ENCODE assay signal across 1 cellular context in the genomic region with DNA sequence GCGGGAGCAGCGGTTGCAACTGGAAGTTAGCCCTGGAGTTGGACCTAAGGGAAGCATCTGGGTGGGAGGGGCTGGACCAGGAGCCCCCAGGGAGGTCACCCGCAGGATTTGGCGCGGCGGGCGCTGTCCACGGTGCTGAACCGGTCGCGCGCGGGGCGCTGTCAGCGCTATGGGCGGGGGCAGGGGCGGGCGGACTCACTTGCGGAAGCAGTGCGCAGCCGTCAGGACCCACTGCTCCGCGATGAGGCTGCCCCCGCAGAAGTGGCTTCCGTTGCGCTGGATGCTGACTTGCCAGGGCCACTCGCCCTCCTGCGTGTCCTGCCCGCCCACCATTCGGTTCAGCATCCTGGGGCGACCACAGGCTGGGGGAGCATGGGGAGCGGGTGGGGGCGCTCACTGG.
TF ChIP-seq lines count a peak whose summit lies in the region.

No MANE protein-coding gene starts in this region.

TF ChIP-seq in K562, 482 proteins besides CTCF, POLR2A, EP300 and RAD21 (continued from another document):
- peak; percentile 65; the same call in 1 of the 2 replicates for TF ChIP-seq HMGXB4 (CRISPR knock-in tag; IDR thresholded peaks at IDR 0.05)
- no peak for TF ChIP-seq ELK3 (CRISPR knock-in tag; IDR thresholded peaks at IDR 0.05)
- no peak for TF ChIP-seq GMEB1 (CRISPR knock-in tag; IDR thresholded peaks at IDR 0.05)
- peak; percentile 54 for TF ChIP-seq SAP30 (IDR thresholded peaks at IDR 0.05; ENCODE audit: borderline replicate concordance, insufficient read depth, low read depth, low read length, poor library complexity, severe bottlenecking)
